Comparison of ENCODE assay signal across 1 cellular context in the genomic region with DNA sequence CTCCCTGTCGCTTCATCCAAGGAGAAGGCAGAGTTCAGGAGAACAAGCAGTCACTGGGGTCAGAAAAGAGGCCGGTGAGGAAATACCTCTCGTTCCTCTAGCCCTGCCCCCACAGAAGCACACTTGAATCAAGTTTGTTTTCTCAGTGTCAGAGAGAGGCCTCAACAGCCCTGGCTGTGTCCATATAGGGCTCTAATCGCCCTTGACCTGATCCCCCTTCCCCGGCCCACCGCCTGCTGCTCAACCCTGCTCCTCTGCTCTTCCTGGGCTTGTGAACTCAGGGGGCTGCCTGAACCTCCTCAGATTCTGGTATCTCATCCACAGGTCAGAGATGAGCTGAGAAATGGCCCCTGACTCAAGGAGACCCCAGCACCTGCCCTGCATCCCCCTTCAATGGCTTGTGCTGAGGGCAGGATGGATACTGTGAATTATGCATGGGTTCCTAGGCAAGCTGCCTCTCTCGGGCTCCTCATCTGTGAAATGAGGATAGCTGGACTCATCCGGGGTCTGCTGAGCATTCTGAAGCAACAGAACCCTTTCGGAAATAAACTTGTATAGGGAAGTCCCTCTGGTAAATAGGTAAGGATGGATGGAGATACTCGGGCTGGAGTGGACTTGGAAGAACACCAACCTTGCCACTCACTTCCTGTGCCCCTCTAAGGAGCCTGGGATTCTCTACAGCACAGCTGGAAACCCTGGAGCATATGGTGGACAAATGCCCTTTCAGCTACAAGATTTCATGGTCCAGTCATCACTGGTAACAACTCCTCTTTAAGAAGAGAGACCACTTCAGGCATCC.
TF ChIP-seq lines count a peak whose summit lies in the region.

No MANE protein-coding gene starts in this region.

TF ChIP-seq in IMR-90, 13 proteins besides CTCF, POLR2A, EP300 and RAD21:
- no peak for TF ChIP-seq RCOR1 (IDR thresholded peaks at IDR 0.05; ENCODE audit: insufficient replicate concordance, low read length)
- TF ChIP-seq BHLHE40 (IDR thresholded peaks at IDR 0.05; ENCODE audit: low read depth, low read length), result no peak
- no peak for TF ChIP-seq NFE2L2 (IDR thresholded peaks at IDR 0.05; ENCODE audit: low read depth, low read length)
- TF ChIP-seq MAZ (IDR thresholded peaks at IDR 0.05; ENCODE audit: borderline replicate concordance, low read depth, low read length), result no peak
- no peak for TF ChIP-seq RFX5 (IDR thresholded peaks at IDR 0.05; ENCODE audit: low read depth, low read length)
- no peak for TF ChIP-seq USF2 (IDR thresholded peaks at IDR 0.05; ENCODE audit: low read depth, low read length)
- TF ChIP-seq, protein P1, sequence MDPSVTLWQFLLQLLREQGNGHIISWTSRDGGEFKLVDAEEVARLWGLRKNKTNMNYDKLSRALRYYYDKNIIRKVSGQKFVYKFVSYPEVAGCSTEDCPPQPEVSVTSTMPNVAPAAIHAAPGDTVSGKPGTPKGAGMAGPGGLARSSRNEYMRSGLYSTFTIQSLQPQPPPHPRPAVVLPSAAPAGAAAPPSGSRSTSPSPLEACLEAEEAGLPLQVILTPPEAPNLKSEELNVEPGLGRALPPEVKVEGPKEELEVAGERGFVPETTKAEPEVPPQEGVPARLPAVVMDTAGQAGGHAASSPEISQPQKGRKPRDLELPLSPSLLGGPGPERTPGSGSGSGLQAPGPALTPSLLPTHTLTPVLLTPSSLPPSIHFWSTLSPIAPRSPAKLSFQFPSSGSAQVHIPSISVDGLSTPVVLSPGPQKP (IDR thresholded peaks at IDR 0.05; ENCODE audit: borderline replicate concordance, low read depth, low read length), result no peak
- no peak for TF ChIP-seq CEBPB (IDR thresholded peaks at IDR 0.05; ENCODE audit: low read depth, low read length)
- TF ChIP-seq CHD1 (IDR thresholded peaks at IDR 0.05; ENCODE audit: low read depth, low read length), result no peak
- no peak for TF ChIP-seq MXI1 (IDR thresholded peaks at IDR 0.05; ENCODE audit: borderline replicate concordance, low read depth, low read length)
- TF ChIP-seq FOS (IDR thresholded peaks at IDR 0.05; ENCODE audit: low read depth, low read length), result no peak
- no peak for TF ChIP-seq SMC3 (IDR thresholded peaks at IDR 0.05; ENCODE audit: low read depth, low read length)
